1 cellular context compared by ENCODE assay signal in the genomic region with DNA sequence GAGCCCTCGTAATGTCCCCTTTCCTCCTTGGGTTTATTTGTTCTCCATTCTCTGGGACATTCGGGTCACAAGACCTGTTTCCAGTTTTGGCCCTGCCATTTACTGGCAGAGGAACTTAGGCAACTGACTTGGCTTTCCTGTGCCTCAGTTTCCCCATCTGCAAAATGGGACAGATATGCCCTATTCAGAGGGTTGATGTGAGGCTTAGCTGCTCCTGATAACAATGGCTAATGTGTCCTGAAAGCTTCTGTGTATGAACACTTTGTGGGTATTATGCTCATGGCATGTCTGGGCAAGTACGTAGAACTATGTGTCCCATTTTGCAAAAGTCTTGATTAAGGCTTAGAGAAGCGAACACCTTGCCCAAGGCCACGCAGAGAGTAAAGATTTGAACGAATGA.
TF ChIP-seq lines count a peak whose summit lies in the region.

No MANE protein-coding gene starts in this region.

TF ChIP-seq in H1, 55 proteins besides CTCF, POLR2A, EP300 and RAD21:
- TF ChIP-seq MAFK (IDR thresholded peaks at IDR 0.05; ENCODE audit: low read depth, low read length) = no peak
- TF ChIP-seq FOSL1 (IDR thresholded peaks at IDR 0.05; ENCODE audit: insufficient read depth, low read depth, low read length) = no peak
